In the genomic region with DNA sequence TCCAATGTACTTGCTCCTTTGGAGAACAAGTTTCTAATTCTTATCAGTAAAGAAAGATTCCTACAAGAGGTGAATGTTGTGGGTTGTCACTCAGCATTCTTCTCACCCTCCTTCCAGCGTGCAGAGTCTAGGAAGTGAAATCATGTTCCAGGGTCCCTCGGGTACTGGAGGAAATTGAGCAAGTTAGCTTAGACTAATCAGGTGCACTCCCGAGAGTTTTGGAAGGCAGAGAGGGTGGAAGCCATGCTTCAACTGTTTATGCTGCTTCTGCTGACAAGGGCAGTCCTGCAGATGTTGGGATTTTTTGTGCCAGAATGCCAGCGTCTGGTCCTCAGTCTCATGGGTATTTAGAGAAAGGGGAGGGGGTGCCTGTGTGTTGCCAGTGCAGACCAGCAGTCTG, we compare ENCODE assay signal across 18 cellular contexts.
"Had no signal": no experiment of that assay in that cellular context is flagged by ENCODE, and none has a peak within 500 bp of the region (broad histone marks: within the 10 kb centered on the region; RNA-seq: fewer than 3 reads in every experiment).

No MANE protein-coding gene starts in this region.

- DNase-seq: activated CD4-positive, alpha-beta T cell treated with anti-CD3 and anti-CD28 coated beads for 48 hours; activated CD8-positive, alpha-beta T cell treated with anti-CD3 and anti-CD28 coated beads for 36 hours; activated effector memory CD4-positive, alpha-beta T cell treated with Interleukin-2 at 50 U/mL for 16 hours; activated naive CD4-positive, alpha-beta T cell treated with anti-CD3 and anti-CD28 coated beads, Interleukin-2, amount 50 U/mL, for 16 hours; activated T-cell treated with anti-CD3 and anti-CD28 coated beads, Interleukin-2, amount 50 U/mL, for 4 hours; adrenal gland; caudate nucleus; effector CD4-positive, alpha-beta T cell; immature natural killer cell; posterior cingulate gyrus; stimulated activated CD4-positive, alpha-beta T cell treated with anti-CD3 and anti-CD28 coated beads, Interleukin-15, amount 100 ng/mL, for 24 hours; stimulated activated CD4-positive, alpha-beta T cell treated with anti-CD3 and anti-CD28 coated beads, Interleukin-4, amount 100 ng/mL, for 1 hour; stimulated activated naive CD4-positive, alpha-beta T cell; tibial artery had no signal

- H3K36me3 ChIP-seq: adrenal gland, esophagus muscularis mucosa, right atrium auricular region, tibial artery had no signal

- H3K27me3 ChIP-seq: adrenal gland, esophagus muscularis mucosa, right atrium auricular region, tibial artery had no signal

- H3K9me3 ChIP-seq: adrenal gland, esophagus muscularis mucosa, right atrium auricular region, tibial artery had no signal

- H3K4me3 ChIP-seq: adrenal gland, coronary artery, esophagus muscularis mucosa, right atrium auricular region, skin epidermis, tibial artery had no signal

- H3K27ac ChIP-seq: adrenal gland, coronary artery, esophagus muscularis mucosa, right atrium auricular region, skin epidermis, tibial artery had no signal
